Comparison of ENCODE assay signal across 8 cellular contexts in genomic region chr15:101252836-101253235, GRCh38. TPM values are rescaled to one million over a fixed set of nuclear protein-coding genes. Genes with fewer than 3 reads are reported as not detected.
DNase-seq lines count a peak whose midpoint lies in the region; ATAC-seq and TF ChIP-seq lines count a peak whose summit lies in the region.

No MANE protein-coding gene starts in this region.

- H3K27ac ChIP-seq in OCI-LY3 (ENCODE audit: low read length) = no peak overlapping the region
- peak overlapping the region; percentile 85 to 99 (median 94) for H3K27ac ChIP-seq in esophagus squamous epithelium

- peak overlapping the region; percentile 87 for H2AFZ ChIP-seq in OCI-LY3 (ENCODE audit: low read depth, low read length)

- peak; percentile 12 for ATAC-seq in GM21390 (IDR thresholded peaks at IDR 0.05; ENCODE audit: unreplicated experiment)

- H3K27me3 ChIP-seq in OCI-LY3 (ENCODE audit: low read depth, low read length) (peaks cover 40% of the 10 kb centered on the region), esophagus squamous epithelium (no peaks in the 10 kb centered on the region)

- intact Hi-C loops in esophagus squamous epithelium (cut with DNase I) = no loop called here
- intact Hi-C loops in posterior cingulate gyrus (cut with DNase I) = no loop called here

- peaks cover 18% of the 10 kb centered on the region for H4K20me1 ChIP-seq in OCI-LY3 (ENCODE audit: insufficient read depth, low read length)

- 40 to 49% methylated on average over 3 of the region's 3 CpGs for WGBS in esophagus squamous epithelium, 2 donors

- TF ChIP-seq CTCF in OCI-LY3 (IDR thresholded peaks at IDR 0.05; ENCODE audit: low read depth, low read length) (no peak; the same call in 1 of the 2 replicates), esophagus squamous epithelium (IDR thresholded peaks at IDR 0.05) (no peak), GM20000 (IDR thresholded peaks at IDR 0.05; ENCODE audit: extremely low read depth, missing control alignments) (no peak)

- peak overlapping the region; percentile 89 for H3K4me3 ChIP-seq in OCI-LY3 (ENCODE audit: low read length)
- peak overlapping the region; percentile 58 to 91 (median 73) for H3K4me3 ChIP-seq in esophagus squamous epithelium
- H3K4me3 ChIP-seq in skeletal muscle cell (ENCODE audit: low read depth, low read length) = peak overlapping the region; percentile 69

- H3K4me1 ChIP-seq in OCI-LY3 (ENCODE audit: low read length) (peaks cover 17% of the 10 kb centered on the region), esophagus squamous epithelium (peaks cover 22 to 47% (median 28%) of the 10 kb centered on the region in 3 donors)

- peak overlapping the region; percentile 59 for H3K9ac ChIP-seq in OCI-LY3 (ENCODE audit: low read length)

- no peak for DNase-seq in esophagus squamous epithelium (lab: John Stamatoyannopoulos, UW)
- DNase-seq in skeletal muscle cell (ENCODE audit: low read depth) = no peak
- DNase-seq in posterior cingulate gyrus = no peak
- DNase-seq in LoVo (ENCODE audit: low spot score) = no peak
- DNase-seq in effector CD4-positive, alpha-beta T cell = no peak
- no peak for DNase-seq in GM20000 (ENCODE audit: low spot score)

- H3K9me3 ChIP-seq in OCI-LY3 (ENCODE audit: insufficient read depth, low read length) (no peaks in the 10 kb centered on the region), esophagus squamous epithelium (no peaks in the 10 kb centered on the region)

- peaks cover 21% of the 10 kb centered on the region for H3K79me2 ChIP-seq in OCI-LY3 (ENCODE audit: low read length)

- TF ChIP-seq POLR2A in esophagus squamous epithelium (IDR thresholded peaks at IDR 0.05) = no peak

- peak overlapping the region; percentile 85 for H3K4me2 ChIP-seq in OCI-LY3 (ENCODE audit: low read length)

- H3K36me3 ChIP-seq in OCI-LY3 (replicated peaks; ENCODE audit: low read depth, low read length) = no peaks in the 10 kb centered on the region
- H3K36me3 ChIP-seq in esophagus squamous epithelium = no peaks in the 10 kb centered on the region

RNA-seq across cellular contexts. Expression of gene CHSY1, which starts 1.0 kb away (rescaled TPM):
- total RNA-seq in esophagus squamous epithelium = 10 to 100 TPM in 3 of 4 donors, 1 to 10 TPM in 1; 8.8 to 19.3 (median 11.4) TPM

RNA-seq across cellular contexts. Expression of gene SELENOS, which starts 24.4 kb away (rescaled TPM):
- 10 to 100 TPM; 57.6 to 69.6 (median 63.4) TPM for total RNA-seq in esophagus squamous epithelium

RNA-seq across cellular contexts. Expression of gene SNRPA1, which starts 42.2 kb away (rescaled TPM):
- total RNA-seq in esophagus squamous epithelium = 10 to 100 TPM; 29.7 to 57.1 (median 47.5) TPM
